Comparison of ENCODE assay signal across 36 cellular contexts in genomic region chr3:180070925-180071324, GRCh38. TPM values are rescaled to one million over a fixed set of nuclear protein-coding genes. Genes with fewer than 3 reads are reported as not detected.
"Had no signal": no experiment of that assay in that cellular context is flagged by ENCODE, and none has a peak within 500 bp of the region (broad histone marks: within the 10 kb centered on the region; RNA-seq: fewer than 3 reads in every experiment).

No MANE protein-coding gene starts in this region.

- H3K4me3 ChIP-seq: ascending aorta, cardiac muscle cell, colonic mucosa, SJCRH30, SK-N-MC had no signal

- H3K27ac ChIP-seq: ascending aorta, cardiac muscle cell, colonic mucosa, SJCRH30, SK-N-MC, WERI-Rb-1 had no signal

- H3K4me3 Mint-ChIP-seq: activated CD4-positive, alpha-beta T cell treated with anti-CD3 and anti-CD28 coated beads, Interleukin-2, amount 10 ng/mL, durations not matched to agents 24 days and 14 days; activated CD8-positive, alpha-beta T cell treated with anti-CD3 and anti-CD28 coated beads for 36 hours; activated naive CD8-positive, alpha-beta T cell treated with anti-CD3 and anti-CD28 coated beads, Interleukin-2, amount 10 ng/mL, durations not matched to agents 7 days and 5 days; activated T-cell treated with anti-CD3 and anti-CD28 coated beads, Interleukin-2, amount 50 U/mL, for 72 hours; activated T-helper 17 cell treated with anti-CD3 and anti-CD28 coated beads, Interleukin-2, amount 50 U/mL, for 72 hours; central memory CD8-positive, alpha-beta T cell had no signal

- H3K27me3 Mint-ChIP-seq: activated CD4-positive, alpha-beta T cell treated with anti-CD3 and anti-CD28 coated beads, Interleukin-2, amount 10 ng/mL, durations not matched to agents 24 days and 14 days; activated CD8-positive, alpha-beta T cell treated with anti-CD3 and anti-CD28 coated beads for 36 hours; activated T-helper 17 cell treated with anti-CD3 and anti-CD28 coated beads, Interleukin-2, amount 50 U/mL, for 72 hours had no signal

- DNase-seq: activated CD4-positive, alpha-beta T cell treated with anti-CD3 and anti-CD28 coated beads, Interleukin-2, amount 10 ng/mL, durations not matched to agents 24 days and 14 days; activated CD4-positive, alpha-beta T cell treated with anti-CD3 and anti-CD28 coated beads, Interleukin-2, amount 50 U/mL, for 4 hours; activated CD8-positive, alpha-beta T cell treated with anti-CD3 and anti-CD28 coated beads for 36 hours; activated effector memory CD4-positive, alpha-beta T cell treated with anti-CD3 and anti-CD28 coated beads, Interleukin-2, amount 50 U/mL, for 16 hours; activated naive CD4-positive, alpha-beta T cell; activated naive CD4-positive, alpha-beta T cell treated with anti-CD3 and anti-CD28 coated beads, Interleukin-2, amount 50 U/mL, for 16 hours; activated naive CD8-positive, alpha-beta T cell treated with anti-CD3 and anti-CD28 coated beads, Interleukin-2, amount 10 ng/mL, durations not matched to agents 7 days and 5 days; activated T-cell treated with anti-CD3 and anti-CD28 coated beads, Interleukin-2, amount 50 U/mL, for 1 hour; activated T-cell treated with anti-CD3 and anti-CD28 coated beads, Interleukin-2, amount 50 U/mL, for 72 hours; amygdala; colonic mucosa; Kasumi-1; NCI-H1105; NCI-H1436; NCI-H1694; NCI-H1930; NCI-H2081 treated with DMSO at 0.1 percent for 48 hours; NCI-H226; NCI-H446 treated with DMSO at 0.1 percent for 48 hours; NCI-H524; NCI-H69; NK-92 treated with Interleukin-12 subunit alpha and Interleukin-12 subunit beta, amount 100 ng/mL, for 24 hours; SHP77; SJCRH30; T1000; WERI-Rb-1 had no signal

- H3K4me1 ChIP-seq: ascending aorta, colonic mucosa, SJCRH30 had no signal

- H3K9me3 Mint-ChIP-seq: activated CD4-positive, alpha-beta T cell treated with anti-CD3 and anti-CD28 coated beads, Interleukin-2, amount 10 ng/mL, durations not matched to agents 24 days and 14 days; activated CD8-positive, alpha-beta T cell treated with anti-CD3 and anti-CD28 coated beads for 36 hours; activated naive CD8-positive, alpha-beta T cell treated with anti-CD3 and anti-CD28 coated beads, Interleukin-2, amount 10 ng/mL, durations not matched to agents 7 days and 5 days; activated T-cell treated with anti-CD3 and anti-CD28 coated beads, Interleukin-2, amount 50 U/mL, for 72 hours; activated T-helper 17 cell treated with anti-CD3 and anti-CD28 coated beads, Interleukin-2, amount 50 U/mL, for 72 hours; central memory CD8-positive, alpha-beta T cell had no signal

- H3K36me3 Mint-ChIP-seq: activated naive CD8-positive, alpha-beta T cell treated with anti-CD3 and anti-CD28 coated beads, Interleukin-2, amount 10 ng/mL, durations not matched to agents 7 days and 5 days had no signal

- ATAC-seq: activated CD8-positive, alpha-beta T cell treated with anti-CD3 and anti-CD28 coated beads for 36 hours; activated T-cell treated with anti-CD3 and anti-CD28 coated beads, Interleukin-2, amount 50 U/mL, for 72 hours; activated T-helper 17 cell treated with anti-CD3 and anti-CD28 coated beads, Interleukin-2, amount 50 U/mL, for 72 hours; Panc1 had no signal

- H3K9me3 ChIP-seq: ascending aorta, colonic mucosa, SJCRH30 had no signal

- H3K36me3 ChIP-seq: ascending aorta, cardiac muscle cell, colonic mucosa, SJCRH30, WERI-Rb-1 had no signal

- H3K27ac Mint-ChIP-seq: activated CD4-positive, alpha-beta T cell treated with anti-CD3 and anti-CD28 coated beads, Interleukin-2, amount 10 ng/mL, durations not matched to agents 24 days and 14 days; activated CD8-positive, alpha-beta T cell treated with anti-CD3 and anti-CD28 coated beads for 36 hours; activated naive CD8-positive, alpha-beta T cell treated with anti-CD3 and anti-CD28 coated beads, Interleukin-2, amount 10 ng/mL, durations not matched to agents 7 days and 5 days; activated T-cell treated with anti-CD3 and anti-CD28 coated beads, Interleukin-2, amount 50 U/mL, for 72 hours; activated T-helper 17 cell treated with anti-CD3 and anti-CD28 coated beads, Interleukin-2, amount 50 U/mL, for 72 hours had no signal

- H3K27me3 ChIP-seq: ascending aorta, cardiac muscle cell, colonic mucosa, SJCRH30 had no signal

- H3K4me1 Mint-ChIP-seq: activated CD4-positive, alpha-beta T cell treated with anti-CD3 and anti-CD28 coated beads, Interleukin-2, amount 10 ng/mL, durations not matched to agents 24 days and 14 days; activated T-helper 17 cell treated with anti-CD3 and anti-CD28 coated beads, Interleukin-2, amount 50 U/mL, for 72 hours; central memory CD8-positive, alpha-beta T cell had no signal

RNA-seq across cellular contexts. Expression of gene PEX5L, which starts 34.2 kb away (rescaled TPM):
- total RNA-seq: activated CD8-positive, alpha-beta memory T cell treated with anti-CD3 and anti-CD28 coated beads for 36 hours; activated CD8-positive, alpha-beta T cell treated with anti-CD3 and anti-CD28 coated beads for 36 hours; activated naive CD8-positive, alpha-beta T cell treated with anti-CD3 and anti-CD28 coated beads, Interleukin-2, amount 10 ng/mL, durations not matched to agents 7 days and 5 days; chondrocyte; colonic mucosa; RPMI7951; SJCRH30; T-helper 2 cell treated with Interferon-gamma antibody and Interleukin-4, amounts not matched to agents 100 ng/mL and 5 ng/mL, for 36 hours had no signal
